Comparison of ENCODE assay signal across 10 cellular contexts in the genomic region with DNA sequence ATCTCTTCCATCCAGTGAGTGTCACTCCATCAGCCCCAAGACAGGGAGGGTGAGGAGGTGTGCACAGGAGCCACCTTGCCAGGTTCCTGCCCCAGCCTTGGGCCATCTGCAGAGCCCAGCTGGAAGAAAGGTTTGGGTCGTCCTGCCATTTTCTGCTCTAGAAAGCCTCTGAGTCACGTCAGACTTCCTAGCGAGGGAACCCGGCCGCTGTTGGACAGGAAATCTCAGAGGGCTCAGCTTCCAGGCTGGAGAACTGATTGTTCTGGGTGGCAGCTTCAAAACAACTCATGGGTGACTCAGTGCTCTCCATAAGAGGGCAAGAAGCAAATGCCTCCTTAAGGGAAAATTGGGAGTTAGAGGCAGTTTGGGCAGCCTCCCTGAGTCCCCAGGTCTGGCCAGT. TPM values are rescaled to one million over a fixed set of nuclear protein-coding genes. Genes with fewer than 3 reads are reported as not detected.
DNase-seq lines count a peak whose midpoint lies in the region; ATAC-seq, FAIRE-seq and TF ChIP-seq lines count a peak whose summit lies in the region.
"Had no signal": no experiment of that assay in that cellular context is flagged by ENCODE, and none has a peak within 500 bp of the region (broad histone marks: within the 10 kb centered on the region; RNA-seq: fewer than 3 reads in every experiment).

No MANE protein-coding gene starts in this region.

- no peak for TF ChIP-seq CTCF in AG09309 (IDR thresholded peaks at IDR 0.05; ENCODE audit: control insufficient read depth, insufficient read depth, low read depth, low read length, missing control alignments)
- TF ChIP-seq CTCF in osteoblast (IDR thresholded peaks at IDR 0.05; ENCODE audit: extremely low read depth, low read depth, low read length): no peak

- H3K27ac ChIP-seq in osteoblast (ENCODE audit: low read depth, low read length) (peak overlapping the region; percentile 60), small intestine (ENCODE audit: low read depth in 1 of 2, low read length in 1 of 2) (no peak overlapping the region)

- no peak overlapping the region for H3K4me3 ChIP-seq in AG09309 (ENCODE audit: control insufficient read depth, low read depth, low read length)
- no peak overlapping the region for H3K4me3 ChIP-seq in osteoblast (ENCODE audit: insufficient read depth, low read length)
- H3K4me3 ChIP-seq in small intestine (ENCODE audit: low read depth in 1 of 2, low read length in 2 of 2): no peak overlapping the region

- no peaks in the 10 kb centered on the region for H3K79me2 ChIP-seq in osteoblast (ENCODE audit: insufficient read depth, low read length)

- H2AFZ ChIP-seq in osteoblast (ENCODE audit: low read length): peak overlapping the region; percentile 93

- no peaks in the 10 kb centered on the region for H3K36me3 ChIP-seq in osteoblast (ENCODE audit: insufficient read depth, low read length)
- peaks cover 6 to 46% of the 10 kb centered on the region in 2 donors for H3K36me3 ChIP-seq in small intestine (ENCODE audit: control insufficient read depth in 2 of 2, insufficient read depth in 2 of 2, low read length in 2 of 2)

- ATAC-seq in esophagus mucosa (peak; percentile 69), HG02973 (IDR thresholded peaks at IDR 0.05; ENCODE audit: unreplicated experiment) (no peak), HG03521 (IDR thresholded peaks at IDR 0.05; ENCODE audit: unreplicated experiment) (no peak)
- ATAC-seq: HCT116 had no signal

- FAIRE-seq in small intestine (lab: Jason Lieb, UNC): no peak

- H3K27me3 ChIP-seq in osteoblast (ENCODE audit: insufficient read depth, low read length): no peaks in the 10 kb centered on the region
- H3K27me3 ChIP-seq in small intestine (ENCODE audit: control insufficient read depth in 2 of 2, insufficient read depth in 2 of 2, low read length in 2 of 2): no peaks in the 10 kb centered on the region

- WGBS in small intestine, 3 donors: 76 to 99% (median 88%) methylated on average over 5 of the region's 5 CpGs

- DNase-seq in AG09309 (ENCODE audit: low read depth) (peak; percentile 35), RKO (ENCODE audit: low spot score) (peak; percentile 79), osteoblast (ENCODE audit: insufficient read length, low spot score, missing footprints) (peak; percentile 100), putamen (ENCODE audit: low spot score) (no peak), small intestine (no peak)
- DNase-seq: NCI-H524 treated with DMSO at 0.1 percent for 48 hours had no signal

- H3K4me1 ChIP-seq in osteoblast (ENCODE audit: insufficient read depth, low read length): peaks cover 14% of the 10 kb centered on the region
- H3K4me1 ChIP-seq in small intestine (ENCODE audit: control insufficient read depth in 2 of 2, insufficient read depth in 1 of 2, low read depth in 1 of 2, low read length in 1 of 2): no peaks in the 10 kb centered on the region

- H4K20me1 ChIP-seq in osteoblast (ENCODE audit: insufficient read depth, low read length): no peaks in the 10 kb centered on the region

- H3K9me3 ChIP-seq in osteoblast (ENCODE audit: low read depth, low read length) (no peaks in the 10 kb centered on the region), small intestine (ENCODE audit: control insufficient read depth, low read depth) (no peaks in the 10 kb centered on the region)

- H3K4me2 ChIP-seq in osteoblast (ENCODE audit: insufficient read depth, low read length): peak overlapping the region; percentile 43

RNA-seq across cellular contexts. Expression of a gene that starts 16.6 kb away (rescaled TPM):
- total RNA-seq in esophagus mucosa (26.4 TPM), osteoblast (19.4 and 21.0 TPM in 2 replicates)
- 100 to 1,000 TPM in 2 of 3 donors, 10 to 100 TPM in 1; 71.2 to 284 (median 126) TPM for polyA plus RNA-seq in small intestine

RNA-seq across cellular contexts. Expression of a gene that starts 44.1 kb away (rescaled TPM):
- 51.4 TPM for total RNA-seq in esophagus mucosa
- 19.2 and 20.6 TPM in 2 replicates for total RNA-seq in osteoblast
- polyA plus RNA-seq in small intestine: 10 to 100 TPM; 22.8 to 31.4 (median 24.0) TPM

Comparison
In these comparisons a context has a peak if more than half of its experiments do, and no peak if none do; other contexts are left out.
1. DNase-seq: peak in AG09309 (single experiment), RKO (single experiment) and osteoblast (single experiment); none in putamen (single experiment) and small intestine (single experiment).